ENCODE assay signal across 33 cellular contexts in the genomic region with DNA sequence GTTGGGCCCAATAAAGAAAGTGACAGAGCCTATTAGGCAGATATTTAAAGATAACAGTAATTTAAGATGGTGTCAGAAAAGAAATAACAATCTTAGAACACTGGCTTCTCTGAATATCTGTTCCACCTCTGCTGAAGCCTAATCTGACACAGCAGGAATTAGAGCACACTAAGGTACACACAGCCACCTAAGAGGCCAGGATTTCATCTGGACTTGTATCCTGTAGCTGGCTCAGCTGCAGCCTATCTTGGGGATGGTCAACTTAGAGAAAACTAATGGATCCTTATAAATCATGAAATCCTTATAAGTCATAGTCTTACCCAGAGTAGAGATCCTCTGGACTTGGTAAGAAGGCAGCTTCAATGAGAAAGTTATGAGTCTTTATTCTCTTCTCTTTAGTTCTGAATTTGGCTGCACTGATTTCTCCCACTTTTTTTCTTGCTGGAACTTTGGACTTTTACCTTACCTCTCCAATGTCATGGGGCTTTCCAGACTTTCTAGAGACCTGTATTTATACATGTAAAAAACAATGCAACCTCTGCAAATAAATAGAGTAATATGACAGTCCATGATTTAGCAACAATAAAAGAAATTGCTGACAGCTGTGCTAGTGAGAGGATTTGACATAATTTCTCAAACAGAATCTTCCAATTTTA. TPM values are rescaled to one million over a fixed set of nuclear protein-coding genes. Genes with fewer than 3 reads are reported as not detected.
"Had no signal": no experiment of that assay in that cellular context is flagged by ENCODE, and none has a peak within 500 bp of the region (broad histone marks: within the 10 kb centered on the region; RNA-seq: fewer than 3 reads in every experiment).

A gene with protein sequence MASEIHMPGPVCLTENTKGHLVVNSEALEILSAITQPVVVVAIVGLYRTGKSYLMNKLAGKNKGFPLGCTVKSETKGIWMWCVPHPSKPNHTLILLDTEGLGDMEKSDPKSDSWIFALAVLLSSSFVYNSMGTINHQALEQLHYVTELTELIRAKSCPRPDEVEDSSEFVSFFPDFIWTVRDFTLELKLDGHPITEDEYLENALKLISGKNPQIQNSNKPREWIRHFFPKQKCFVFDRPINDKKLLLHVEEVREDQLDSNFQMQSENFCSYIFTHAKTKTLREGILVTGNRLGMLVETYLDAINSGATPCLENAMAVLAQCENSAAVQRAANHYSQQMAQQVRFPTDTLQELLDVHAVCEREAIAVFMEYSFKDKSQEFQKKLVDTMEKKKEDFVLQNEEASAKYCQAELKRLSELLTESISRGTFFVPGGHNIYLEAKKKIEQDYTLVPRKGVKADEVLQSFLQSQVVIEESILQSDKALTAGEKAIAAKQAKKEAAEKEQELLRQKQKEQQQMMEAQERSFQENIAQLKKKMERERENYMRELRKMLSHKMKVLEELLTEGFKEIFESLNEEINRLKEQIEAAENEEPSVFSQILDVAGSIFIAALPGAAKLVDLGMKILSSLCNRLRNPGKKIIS (minus strand): TSS at position 403 of the 656 bp plus-strand sequence. CDS start 4,068 bp downstream, outside the sequence.

- H3K27ac ChIP-seq: brain microvascular endothelial cell, lower lobe of right lung, ovary, psoas muscle, tibial nerve had no signal

- H3K4me1 ChIP-seq: lower lobe of right lung, psoas muscle, tibial nerve had no signal

- ATAC-seq: activated CD4-positive, alpha-beta T cell treated with anti-CD3 and anti-CD28 coated beads for 36 hours; lower lobe of right lung; natural killer cell; psoas muscle; stimulated activated naive B cell treated with anti-CD40 and anti-IgM and Interleukin-4, amounts not matched to agents 10 μg/mL and 1 μg/mL and 100 μg/mL, for 72 hours had no signal

- H3K9me3 ChIP-seq: lower lobe of right lung, ovary, psoas muscle, tibial nerve had no signal

- H3K36me3 ChIP-seq: brain microvascular endothelial cell, lower lobe of right lung, ovary, tibial nerve had no signal

- DNase-seq: activated CD4-positive, alpha-beta T cell treated with anti-CD3 and anti-CD28 coated beads for 36 hours; activated CD4-positive, alpha-beta T cell treated with anti-CD3 and anti-CD28 coated beads, Interleukin-2, amount 50 U/mL, for 4 hours; activated CD4-positive, CD25-positive, alpha-beta regulatory T cell; activated CD8-positive, alpha-beta memory T cell treated with anti-CD3 and anti-CD28 coated beads for 24 hours; activated gamma-delta T cell treated with Interleukin-2 at 50 U/mL for 16 hours; activated naive CD4-positive, alpha-beta T cell treated with anti-CD3 and anti-CD28 coated beads, Interleukin-2, amount 50 U/mL, for 16 hours; amniotic stem cell; brain microvascular endothelial cell; caudate nucleus; cortex of kidney; foreskin fibroblast; head of caudate nucleus; hypothalamus; lower lobe of right lung; mesendoderm; natural killer cell; ovary; psoas muscle; stimulated activated CD4-positive, alpha-beta T cell treated with anti-CD3 and anti-CD28 coated beads, Interleukin-1b, Interleukin-23, amount 100 ng/mL, for 48 hours; stimulated activated CD4-positive, alpha-beta T cell treated with anti-CD3 and anti-CD28 coated beads, Interleukin-4, amount 100 ng/mL, for 4 hours; stimulated activated CD8-positive, alpha-beta memory T cell treated with anti-CD3 and anti-CD28 coated beads, Interleukin-4, amount 100 ng/mL, for 48 hours; stimulated activated naive B cell treated with anti-CD40 and anti-IgM and Interleukin-4, amounts not matched to agents 10 μg/mL and 1 μg/mL and 100 μg/mL, for 72 hours had no signal

- H3K36me3 Mint-ChIP-seq: stimulated activated naive B cell treated with anti-CD40 and anti-IgM and Interleukin-4, amounts not matched to agents 10 μg/mL and 1 μg/mL and 100 μg/mL, for 72 hours had no signal

- H3K27me3 Mint-ChIP-seq: activated CD4-positive, alpha-beta T cell treated with anti-CD3 and anti-CD28 coated beads for 36 hours; stimulated activated naive B cell treated with anti-CD40 and anti-IgM and Interleukin-4, amounts not matched to agents 10 μg/mL and 1 μg/mL and 100 μg/mL, for 72 hours had no signal

- H3K27me3 ChIP-seq: brain microvascular endothelial cell, ovary, tibial nerve had no signal

- H3K9me3 Mint-ChIP-seq: natural killer cell; stimulated activated naive B cell treated with anti-CD40 and anti-IgM and Interleukin-4, amounts not matched to agents 10 μg/mL and 1 μg/mL and 100 μg/mL, for 72 hours had no signal

- H3K4me3 ChIP-seq: lower lobe of right lung, ovary, psoas muscle, smooth muscle cell, tibial nerve had no signal

- H3K27ac Mint-ChIP-seq: activated CD4-positive, alpha-beta T cell treated with anti-CD3 and anti-CD28 coated beads for 36 hours; natural killer cell; stimulated activated naive B cell treated with anti-CD40 and anti-IgM and Interleukin-4, amounts not matched to agents 10 μg/mL and 1 μg/mL and 100 μg/mL, for 72 hours; T-helper 2 cell treated with Interferon-gamma antibody and Interleukin-4, amounts not matched to agents 5 μg/mL and 100 μg/mL, for 36 hours had no signal

- H3K4me3 Mint-ChIP-seq: activated CD4-positive, alpha-beta T cell treated with anti-CD3 and anti-CD28 coated beads for 36 hours; natural killer cell; stimulated activated naive B cell treated with anti-CD40 and anti-IgM and Interleukin-4, amounts not matched to agents 10 μg/mL and 1 μg/mL and 100 μg/mL, for 72 hours; T-helper 2 cell treated with Interferon-gamma antibody and Interleukin-4, amounts not matched to agents 5 μg/mL and 100 μg/mL, for 36 hours had no signal

RNA-seq across cellular contexts. Expression of the gene that starts here (rescaled TPM):
- total RNA-seq: activated CD4-positive, alpha-beta T cell treated with anti-CD3 and anti-CD28 coated beads for 36 hours; astrocyte; chondrocyte; endothelial cell of umbilical vein; kidney epithelial cell; lower lobe of right lung; mononuclear cell; psoas muscle; smooth muscle cell; temporal lobe; tibial nerve; ureter had no signal
- polyA plus RNA-seq: endothelial cell of umbilical vein, esophagus, ovary, psoas muscle, smooth muscle cell had no signal
